26 cellular contexts compared by ENCODE assay signal in the genomic region with DNA sequence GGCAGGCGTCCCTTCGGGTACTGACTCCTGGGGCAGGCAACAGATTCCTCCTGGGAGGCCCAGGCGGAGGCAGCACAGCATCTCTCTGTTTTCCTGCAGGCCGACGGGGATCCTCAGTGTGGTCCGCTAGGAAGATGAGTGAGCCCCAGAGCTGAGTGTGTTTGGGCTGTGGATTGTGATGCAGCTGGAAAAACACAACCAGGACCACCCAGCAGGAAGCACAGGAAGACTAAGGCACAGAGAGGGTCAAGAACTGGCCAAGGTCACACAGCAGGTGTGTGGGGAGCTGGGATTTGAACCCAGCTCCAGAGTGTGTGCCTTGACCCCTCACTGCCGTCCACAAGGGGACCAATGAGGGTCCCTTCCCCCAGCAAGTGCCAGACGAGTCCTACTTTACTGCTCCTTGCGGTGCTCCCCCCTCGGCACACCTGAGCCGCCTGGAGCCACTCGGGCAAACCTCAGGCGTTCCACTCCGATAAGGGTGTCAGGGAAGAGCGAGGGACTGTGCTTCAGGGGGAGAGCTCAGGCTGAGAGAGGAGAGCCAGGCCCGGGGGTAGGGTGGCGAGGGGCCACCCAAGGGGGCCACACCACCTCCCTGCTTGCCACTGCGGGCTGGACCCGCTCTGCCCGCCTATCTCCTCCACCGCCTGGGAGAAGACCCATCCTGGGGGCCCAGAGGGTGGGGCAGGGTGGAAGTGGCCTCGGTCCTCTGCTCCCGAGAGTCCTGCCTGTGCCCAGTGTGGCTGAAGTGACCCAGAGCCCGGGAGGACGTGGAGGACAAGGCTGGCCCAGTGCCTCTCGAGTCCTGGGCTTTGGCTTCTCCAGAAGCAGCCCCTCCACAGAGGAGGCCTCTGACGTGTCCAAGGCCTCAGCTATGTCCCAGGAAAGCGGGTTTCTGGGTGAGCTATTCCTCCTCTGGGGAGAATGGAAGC.
DNase-seq lines count a peak whose midpoint lies in the region; ATAC-seq and TF ChIP-seq lines count a peak whose summit lies in the region.
"Had no signal": no experiment of that assay in that cellular context is flagged by ENCODE, and none has a peak within 500 bp of the region (broad histone marks: within the 10 kb centered on the region; RNA-seq: fewer than 3 reads in every experiment).

No MANE protein-coding gene starts in this region.

- no peaks in the 10 kb centered on the region for H3K79me2 ChIP-seq in fibroblast of lung (ENCODE audit: control insufficient read depth, insufficient read depth, low read length)

- POLR2A ChIA-PET in Panc1 (lab: Charles Lee): no interaction called here

- WGBS in psoas muscle, 3 donors: 59 to 68% (median 63%) methylated on average over 27 to 28 of the region's 28 CpGs

- no peak for TF ChIP-seq CTCF in Panc1 (IDR thresholded peaks at IDR 0.05)
- TF ChIP-seq CTCF in fibroblast of lung (conservative IDR thresholded peaks at IDR 0.05 in 1 of 2, IDR thresholded peaks at IDR 0.05 in 1 of 2; ENCODE audit: low read depth in 1 of 2, low read length in 2 of 2): no peak
- TF ChIP-seq CTCF in psoas muscle (IDR thresholded peaks at IDR 0.05): no peak
- TF ChIP-seq CTCF in ascending aorta (IDR thresholded peaks at IDR 0.05): no peak
- TF ChIP-seq CTCF in gastrocnemius medialis (IDR thresholded peaks at IDR 0.05 in 4 of 5, conservative IDR thresholded peaks at IDR 0.05 in 1 of 5): no peak

- peaks cover 0 to 27% (median 0%) of the 10 kb centered on the region in 11 experiments; a peak in 4 of 22 replicates for H3K27me3 ChIP-seq in BLaER1 treated with 17β-estradiol and CSF1 and Interleukin-3, amounts not matched to agents 10 nM and 100 nM
- H3K27me3 ChIP-seq in Panc1 (ENCODE audit: control insufficient read depth, insufficient read depth, low read length) (no peaks in the 10 kb centered on the region), fibroblast of lung (ENCODE audit: control insufficient read depth, insufficient read depth, low read length) (peaks cover 3% of the 10 kb centered on the region), psoas muscle (ENCODE audit: insufficient read depth in 3 of 3, low read length in 2 of 3) (peaks cover 0 to 72% (median 21%) of the 10 kb centered on the region in 3 donors), ascending aorta (no peaks in the 10 kb centered on the region), gastrocnemius medialis (peaks cover 55 to 71% (median 67%) of the 10 kb centered on the region in 3 donors)
- H3K27me3 ChIP-seq: right lobe of liver, thyroid gland, vagina had no signal

- peaks cover 9 to 14% (median 12%) of the 10 kb centered on the region in 11 experiments for H3K9me3 ChIP-seq in BLaER1 treated with 17β-estradiol and CSF1 and Interleukin-3, amounts not matched to agents 10 nM and 100 nM (replicated peaks in 1 of 11)
- no peaks in the 10 kb centered on the region; the same call in 1 of the 2 replicates for H3K9me3 ChIP-seq in Panc1 (ENCODE audit: control insufficient read depth, insufficient read depth, low read depth, low read length)
- no peaks in the 10 kb centered on the region for H3K9me3 ChIP-seq in fibroblast of lung (ENCODE audit: control insufficient read depth, insufficient read depth, low read depth, low read length)
- H3K9me3 ChIP-seq in psoas muscle: no peaks in the 10 kb centered on the region
- H3K9me3 ChIP-seq in ascending aorta: no peaks in the 10 kb centered on the region
- H3K9me3 ChIP-seq in gastrocnemius medialis: no peaks in the 10 kb centered on the region
- H3K9me3 ChIP-seq: colonic mucosa, right lobe of liver, thyroid gland, vagina had no signal

- peak overlapping the region; percentile 25 to 97 (median 86); a peak in 20 of 22 replicates for H3K9ac ChIP-seq in BLaER1 treated with 17β-estradiol and CSF1 and Interleukin-3, amounts not matched to agents 10 nM and 100 nM
- H3K9ac ChIP-seq in fibroblast of lung (ENCODE audit: insufficient read depth, low read length): no peak overlapping the region

- H3K4me3 ChIP-seq in BLaER1 treated with 17β-estradiol and CSF1 and Interleukin-3, amounts not matched to agents 10 nM and 100 nM: peak overlapping the region; percentile 26 to 65 (median 57); a peak in 18 of 20 replicates
- no peak overlapping the region for H3K4me3 ChIP-seq in Panc1 (ENCODE audit: low read depth in 2 of 2, low read length in 2 of 2)
- H3K4me3 ChIP-seq in fibroblast of lung (replicated peaks in 1 of 4; ENCODE audit: control extremely low read depth in 1 of 4, insufficient read depth in 1 of 4, low read depth in 3 of 4, low read length in 4 of 4): no peak overlapping the region
- no peak overlapping the region for H3K4me3 ChIP-seq in psoas muscle
- no peak overlapping the region for H3K4me3 ChIP-seq in ascending aorta
- peak overlapping the region in 1 of 4 donors; percentile 9 for H3K4me3 ChIP-seq in gastrocnemius medialis
- H3K4me3 ChIP-seq: colonic mucosa, right lobe of liver, thyroid gland had no signal

- peaks cover 0 to 18% (median 0%) of the 10 kb centered on the region in 11 experiments; a peak in 4 of 22 replicates for H4K20me1 ChIP-seq in BLaER1 treated with 17β-estradiol and CSF1 and Interleukin-3, amounts not matched to agents 10 nM and 100 nM
- no peaks in the 10 kb centered on the region for H4K20me1 ChIP-seq in fibroblast of lung (ENCODE audit: control insufficient read depth, extremely low read depth, insufficient read depth, low read length)

- peaks cover 82 to 94% (median 91%) of the 10 kb centered on the region in 10 experiments for H3K4me1 ChIP-seq in BLaER1 treated with 17β-estradiol and CSF1 and Interleukin-3, amounts not matched to agents 10 nM and 100 nM
- H3K4me1 ChIP-seq in Panc1 (ENCODE audit: control insufficient read depth, insufficient read depth, low read length): no peaks in the 10 kb centered on the region
- H3K4me1 ChIP-seq in fibroblast of lung (ENCODE audit: control insufficient read depth, extremely low read depth, insufficient read depth, low read length): no peaks in the 10 kb centered on the region
- peaks cover 22% of the 10 kb centered on the region for H3K4me1 ChIP-seq in psoas muscle
- H3K4me1 ChIP-seq in ascending aorta: no peaks in the 10 kb centered on the region
- H3K4me1 ChIP-seq in gastrocnemius medialis: peaks cover 0 to 14% of the 10 kb centered on the region in 2 donors
- H3K4me1 ChIP-seq: colonic mucosa, right lobe of liver, thyroid gland had no signal

- peaks cover 0 to 1% (median 0%) of the 10 kb centered on the region in 11 experiments; a peak in 1 of 22 replicates for H3K36me3 ChIP-seq in BLaER1 treated with 17β-estradiol and CSF1 and Interleukin-3, amounts not matched to agents 10 nM and 100 nM
- no peaks in the 10 kb centered on the region for H3K36me3 ChIP-seq in Panc1 (ENCODE audit: control insufficient read depth, insufficient read depth, low read length)
- no peaks in the 10 kb centered on the region for H3K36me3 ChIP-seq in fibroblast of lung (ENCODE audit: control insufficient read depth, insufficient read depth, low read length)
- no peaks in the 10 kb centered on the region for H3K36me3 ChIP-seq in psoas muscle (ENCODE audit: insufficient read depth in 1 of 2, low read depth in 1 of 2)
- no peaks in the 10 kb centered on the region for H3K36me3 ChIP-seq in ascending aorta
- no peaks in the 10 kb centered on the region for H3K36me3 ChIP-seq in gastrocnemius medialis
- H3K36me3 ChIP-seq: colonic mucosa, right lobe of liver, thyroid gland, vagina had no signal

- H3K27ac ChIP-seq in BLaER1 treated with 17β-estradiol and CSF1 and Interleukin-3, amounts not matched to agents 10 nM and 100 nM: peak overlapping the region in 10 of 11 experiments; percentile 48 to 100 (median 96); a peak in 21 of 22 replicates
- H3K27ac ChIP-seq in Panc1 (ENCODE audit: low read length): no peak overlapping the region
- H3K27ac ChIP-seq in fibroblast of lung (ENCODE audit: insufficient read depth, low read length): no peak overlapping the region
- no peak overlapping the region for H3K27ac ChIP-seq in psoas muscle
- no peak overlapping the region for H3K27ac ChIP-seq in ascending aorta
- peak overlapping the region in 2 of 4 donors; percentile 4 to 35 for H3K27ac ChIP-seq in gastrocnemius medialis
- H3K27ac ChIP-seq: colonic mucosa, HL-60, right lobe of liver, thyroid gland had no signal

- intact Hi-C loops in Panc1 (cut with micrococcal nuclease; ENCODE audit: unreplicated experiment) (no loop called here), psoas muscle (cut with DNase I) (no loop called here), ascending aorta (cut with DNase I) (no loop called here), gastrocnemius medialis (cut with DNase I; ENCODE audit: low total_unique reads) (no loop called here)

- CTCF ChIA-PET in Panc1 (lab: Charles Lee): no interaction called here

- in situ Hi-C loops in Panc1 (cut with HindIII; ENCODE audit: low pct_unique_long_range_greater_than_20kb, low sequenced_read_pairs) (no loop called here), gastrocnemius medialis (cut with MboI; ENCODE audit: low sequenced_read_pairs in 4 of 4) (no loop called here)

- H2AFZ ChIP-seq in fibroblast of lung (ENCODE audit: low read length): no peak overlapping the region

- DNase-seq in Panc1 (ENCODE audit: low read depth, low spot score): no peak
- DNase-seq in fibroblast of lung (ENCODE audit: low read depth in 2 of 2): no peak
- DNase-seq in psoas muscle: peak; percentile 7 to 30
- DNase-seq in ascending aorta (ENCODE audit: low spot score in 2 of 2): no peak
- no peak for DNase-seq in LoVo (ENCODE audit: low spot score)
- no peak for DNase-seq in gastrocnemius medialis
- DNase-seq: activated CD8-positive, alpha-beta T cell treated with anti-CD3 and anti-CD28 coated beads, Interleukin-2, amount 10 ng/mL, durations not matched to agents 7 days and 5 days; activated naive CD4-positive, alpha-beta T cell treated with anti-CD3 and anti-CD28 coated beads, Interleukin-2, amount 10 ng/mL, durations not matched to agents 7 days and 5 days; C1 segment of cervical spinal cord; colonic mucosa; COR-L47; effector memory CD4-positive, alpha-beta T cell; H9; islet precursor cell; midbrain; naive thymus-derived CD8-positive, alpha-beta T cell; NCI-H1417 treated with DMSO at 0.1 percent for 48 hours; NCI-H2081; PC-3; SIG-M5; stimulated activated CD4-positive, alpha-beta T cell treated with anti-CD3 and anti-CD28 coated beads, Interleukin-4, amount 100 ng/mL, for 24 hours; thyroid gland had no signal

- TF ChIP-seq POLR2A in gastrocnemius medialis (IDR thresholded peaks at IDR 0.05): no peak

- BruUV-seq in Panc1 (replicated peaks; lab: Mats Ljungman, UMichigan): no TSS peak

- ATAC-seq in Panc1 (peak; percentile 31; the same call in 1 of the 2 replicates), psoas muscle (no peak), gastrocnemius medialis (no peak)
- ATAC-seq: activated CD8-positive, alpha-beta T cell treated with anti-CD3 and anti-CD28 coated beads, Interleukin-2, amount 10 ng/mL, durations not matched to agents 7 days and 5 days; naive thymus-derived CD8-positive, alpha-beta T cell; right lobe of liver had no signal

- H3K4me2 ChIP-seq in BLaER1 treated with 17β-estradiol and CSF1 and Interleukin-3, amounts not matched to agents 10 nM and 100 nM: peak overlapping the region; percentile 88 to 100 (median 98)
- peak overlapping the region; percentile 48 for H3K4me2 ChIP-seq in fibroblast of lung (ENCODE audit: extremely low read depth, insufficient read depth, low read length)

Comparison
In these comparisons a context has a peak if more than half of its experiments do, and no peak if none do; other contexts are left out.
1. H3K27ac ChIP-seq: peak in BLaER1 treated with 17β-estradiol and CSF1 and Interleukin-3, amounts not matched to agents 10 nM and 100 nM (10 of 11); none in Panc1 (single experiment), fibroblast of lung (single experiment), psoas muscle (single experiment) and ascending aorta (0 of 2).
2. H3K4me3 ChIP-seq: peak in BLaER1 treated with 17β-estradiol and CSF1 and Interleukin-3, amounts not matched to agents 10 nM and 100 nM (10 of 10); none in Panc1 (0 of 2), fibroblast of lung (0 of 4), psoas muscle (single experiment) and ascending aorta (0 of 2).
3. DNase-seq: peak in psoas muscle (2 of 2); none in Panc1 (single experiment), fibroblast of lung (0 of 2), ascending aorta (0 of 2), LoVo (single experiment) and gastrocnemius medialis (0 of 2).